In genomic region chr20:36666181-36666740, GRCh38 we compare ENCODE assay signal across 1 cellular context.
TF ChIP-seq lines count a peak whose summit lies in the region.

No MANE protein-coding gene starts in this region.

TF ChIP-seq in endothelial cell of umbilical vein, 7 proteins besides CTCF, POLR2A, EP300 and RAD21:
- TF ChIP-seq EZH2 (IDR thresholded peaks at IDR 0.05; ENCODE audit: borderline replicate concordance, low read depth, low read length, severe bottlenecking) (no peak), POLR2AphosphoS5 (IDR thresholded peaks at IDR 0.05; ENCODE audit: insufficient read depth, low read depth, low read length) (no peak), FOS (IDR thresholded peaks at IDR 0.05; ENCODE audit: borderline replicate concordance, insufficient read depth, low read length) (no peak)
